ENCODE assay signal across 13 cellular contexts in the genomic region with DNA sequence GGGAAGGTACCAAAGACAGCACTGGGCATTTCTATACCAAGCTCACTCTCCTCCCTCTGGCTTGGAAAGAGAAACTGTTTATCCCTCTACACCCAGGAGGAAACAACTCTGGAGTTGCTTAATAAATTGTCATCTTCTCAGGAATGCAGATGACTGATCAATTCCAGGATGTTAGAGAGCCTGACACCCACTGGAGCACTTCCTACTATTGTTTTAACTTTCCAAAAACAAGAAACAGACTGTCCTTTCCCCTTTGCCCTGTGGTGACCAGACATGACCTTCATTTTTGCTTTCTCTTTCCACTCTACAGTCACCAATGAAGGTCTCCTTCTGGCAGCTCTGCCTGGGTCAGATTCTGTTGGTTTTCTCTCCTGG. TPM values are rescaled to one million over a fixed set of nuclear protein-coding genes. Genes with fewer than 3 reads are reported as not detected.
DNase-seq lines count a peak whose midpoint lies in the region; ATAC-seq and TF ChIP-seq lines count a peak whose summit lies in the region.
"Had no signal": no experiment of that assay in that cellular context is flagged by ENCODE, and none has a peak within 500 bp of the region (broad histone marks: within the 10 kb centered on the region; RNA-seq: fewer than 3 reads in every experiment).

No MANE protein-coding gene starts in this region.

- H3K79me1 ChIP-seq in H9 (ENCODE audit: insufficient read depth, low read depth, low read length, poor library complexity, severe bottlenecking), result no peaks in the 10 kb centered on the region

- no peak overlapping the region for H3K9ac ChIP-seq in H9 (ENCODE audit: extremely low read depth, insufficient read length, low read length)

- no peak overlapping the region for H2BK120ac ChIP-seq in H9 (ENCODE audit: low read depth, low read length, poor library complexity, severe bottlenecking)

- H3K36me3 Mint-ChIP-seq in activated naive CD8-positive, alpha-beta T cell treated with anti-CD3 and anti-CD28 coated beads, Interleukin-2, amount 50 U/mL, for 24 hours (ENCODE audit: low read depth), result peaks cover 13% of the 10 kb centered on the region
- H3K36me3 Mint-ChIP-seq in stimulated activated naive CD8-positive, alpha-beta T cell treated with anti-CD3 and anti-CD28 coated beads, Interleukin-15, Interleukin-2, amounts not matched to agents 100 ng/mL and 50 ng/mL, for 24 hours (ENCODE audit: low read depth), result peaks cover 12% of the 10 kb centered on the region
- peaks cover 0 to 2% (median 0%) of the 10 kb centered on the region in 3 experiments; a peak in 1 of 7 replicates for H3K36me3 Mint-ChIP-seq in H9 (ENCODE audit: insufficient read depth in 1 of 3, low read depth in 3 of 3)

- H3K14ac ChIP-seq in H9 (ENCODE audit: insufficient read depth, low read length), result no peak overlapping the region

- peaks cover 45% of the 10 kb centered on the region for H3K4me1 Mint-ChIP-seq in activated naive CD8-positive, alpha-beta T cell treated with anti-CD3 and anti-CD28 coated beads, Interleukin-2, amount 50 U/mL, for 24 hours
- peaks cover 44% of the 10 kb centered on the region for H3K4me1 Mint-ChIP-seq in stimulated activated naive CD8-positive, alpha-beta T cell treated with anti-CD3 and anti-CD28 coated beads, Interleukin-15, Interleukin-2, amounts not matched to agents 100 ng/mL and 50 ng/mL, for 24 hours (ENCODE audit: low read depth)
- H3K4me1 Mint-ChIP-seq in H9, result no peaks in the 10 kb centered on the region

- intact Hi-C loops in left lung (cut with DNase I), result no loop called here

- peaks cover 28% of the 10 kb centered on the region for H3K9me3 Mint-ChIP-seq in activated naive CD8-positive, alpha-beta T cell treated with anti-CD3 and anti-CD28 coated beads, Interleukin-2, amount 50 U/mL, for 24 hours
- H3K9me3 Mint-ChIP-seq in stimulated activated naive CD8-positive, alpha-beta T cell treated with anti-CD3 and anti-CD28 coated beads, Interleukin-15, Interleukin-2, amounts not matched to agents 100 ng/mL and 50 ng/mL, for 24 hours, result peaks cover 34% of the 10 kb centered on the region
- H3K9me3 Mint-ChIP-seq in H9, result peaks cover 6 to 9% of the 10 kb centered on the region in 2 experiments; a peak in 4 of 5 replicates

- no peak overlapping the region for H3K18ac ChIP-seq in H9 (ENCODE audit: insufficient read length, low read depth, low read length)

- peak overlapping the region; percentile 62 for H3K4me3 Mint-ChIP-seq in activated naive CD8-positive, alpha-beta T cell treated with anti-CD3 and anti-CD28 coated beads, Interleukin-2, amount 50 U/mL, for 24 hours
- peak overlapping the region; percentile 43 for H3K4me3 Mint-ChIP-seq in stimulated activated naive CD8-positive, alpha-beta T cell treated with anti-CD3 and anti-CD28 coated beads, Interleukin-15, Interleukin-2, amounts not matched to agents 100 ng/mL and 50 ng/mL, for 24 hours
- no peak overlapping the region for H3K4me3 Mint-ChIP-seq in H9

- H3K27ac Mint-ChIP-seq in activated naive CD8-positive, alpha-beta T cell treated with anti-CD3 and anti-CD28 coated beads, Interleukin-2, amount 50 U/mL, for 24 hours, result peak overlapping the region; percentile 83
- H3K27ac Mint-ChIP-seq in stimulated activated naive CD8-positive, alpha-beta T cell treated with anti-CD3 and anti-CD28 coated beads, Interleukin-15, Interleukin-2, amounts not matched to agents 100 ng/mL and 50 ng/mL, for 24 hours, result peak overlapping the region; percentile 94
- no peak overlapping the region for H3K27ac Mint-ChIP-seq in H9

- H4K8ac ChIP-seq in H9 (replicated peaks; ENCODE audit: insufficient read length, low read depth, low read length), result no peak overlapping the region

- H3K4me1 ChIP-seq in left lung (peaks cover 0 to 32% of the 10 kb centered on the region in 2 donors), H9 (ENCODE audit: insufficient read depth, low read length) (no peaks in the 10 kb centered on the region)
- H3K4me1 ChIP-seq: tibial artery had no signal

- H3K4me3 ChIP-seq in left lung (no peak overlapping the region), coronary artery (no peak overlapping the region)
- H3K4me3 ChIP-seq: cardiac muscle cell, tibial artery had no signal

- no peak overlapping the region for H2BK15ac ChIP-seq in H9 (ENCODE audit: low read depth, low read length)

- H3K36me3 ChIP-seq in left lung, result no peaks in the 10 kb centered on the region
- H3K36me3 ChIP-seq: cardiac muscle cell, tibial artery had no signal

- H3K4ac ChIP-seq in H9 (ENCODE audit: low read depth, low read length), result no peak overlapping the region

- H2BK20ac ChIP-seq in H9 (ENCODE audit: low read depth, low read length, poor library complexity, severe bottlenecking), result no peak overlapping the region

- H2AK5ac ChIP-seq in H9 (ENCODE audit: insufficient read length, low read length), result no peak overlapping the region

- no peak overlapping the region for H3K4me2 ChIP-seq in H9 (ENCODE audit: insufficient read depth, insufficient read length, low read length)

- no peak for DNase-seq in activated CD4-positive, CD25-positive, alpha-beta regulatory T cell treated with anti-CD3 and anti-CD28 coated beads, Interleukin-2, amount 50 U/mL, for 72 hours
- no peak for DNase-seq in activated naive CD8-positive, alpha-beta T cell treated with anti-CD3 and anti-CD28 coated beads, Interleukin-2, amount 50 U/mL, for 24 hours
- DNase-seq in left lung (no peak), H9 (no peak), COLO829 (ENCODE audit: low spot score) (no peak), coronary artery (ENCODE audit: low spot score) (no peak)
- DNase-seq: glutamatergic neuron, NCI-H2029, tibial artery had no signal

- no peaks in the 10 kb centered on the region for H3K79me2 ChIP-seq in H9 (ENCODE audit: insufficient read depth, low read length)

- no peak overlapping the region for H2BK5ac ChIP-seq in H9 (ENCODE audit: insufficient read length, low read length)

- no peaks in the 10 kb centered on the region for H4K20me1 ChIP-seq in H9 (ENCODE audit: control insufficient read depth, insufficient read depth, insufficient read length)

- no peak overlapping the region for H2AFZ ChIP-seq in H9 (ENCODE audit: low read length)

- no peak overlapping the region for H2BK12ac ChIP-seq in H9 (ENCODE audit: insufficient read length, low read depth, low read length)

- H3K27ac ChIP-seq in left lung (peak overlapping the region; percentile 50 to 83), H9 (ENCODE audit: insufficient read length, low read depth, low read length) (no peak overlapping the region), coronary artery (peak overlapping the region in 1 of 2 donors; percentile 73)
- H3K27ac ChIP-seq: cardiac muscle cell, tibial artery had no signal

- peaks cover 0 to 4% of the 10 kb centered on the region in 2 donors for H3K9me3 ChIP-seq in left lung
- no peaks in the 10 kb centered on the region for H3K9me3 ChIP-seq in H9 (ENCODE audit: control insufficient read depth, low read depth, low read length)
- H3K9me3 ChIP-seq: tibial artery had no signal

- no peaks in the 10 kb centered on the region for H3K27me3 ChIP-seq in left lung
- no peaks in the 10 kb centered on the region for H3K27me3 ChIP-seq in H9 (ENCODE audit: insufficient read depth, low read length)
- H3K27me3 ChIP-seq: cardiac muscle cell, tibial artery had no signal

- H3K56ac ChIP-seq in H9 (ENCODE audit: insufficient read length, low read depth, low read length), result no peak overlapping the region

- H3K23ac ChIP-seq in H9 (ENCODE audit: insufficient read length, low read depth, low read length), result no peak overlapping the region

- TF ChIP-seq CTCF in left lung (IDR thresholded peaks at IDR 0.05) (no peak), H9 (conservative IDR thresholded peaks at IDR 0.05) (no peak), coronary artery (IDR thresholded peaks at IDR 0.05) (no peak)

- H3K23me2 ChIP-seq in H9 (ENCODE audit: insufficient read length, low read depth, low read length, poor library complexity, severe bottlenecking), result no peaks in the 10 kb centered on the region

- H4K91ac ChIP-seq in H9 (ENCODE audit: insufficient read length, low read depth, low read length), result no peak overlapping the region

- H4K5ac ChIP-seq in H9 (ENCODE audit: insufficient read length, low read depth, low read length), result no peak overlapping the region

- H3K27me3 Mint-ChIP-seq in activated naive CD8-positive, alpha-beta T cell treated with anti-CD3 and anti-CD28 coated beads, Interleukin-2, amount 50 U/mL, for 24 hours, result no peaks in the 10 kb centered on the region
- no peaks in the 10 kb centered on the region for H3K27me3 Mint-ChIP-seq in stimulated activated naive CD8-positive, alpha-beta T cell treated with anti-CD3 and anti-CD28 coated beads, Interleukin-15, Interleukin-2, amounts not matched to agents 100 ng/mL and 50 ng/mL, for 24 hours
- H3K27me3 Mint-ChIP-seq in H9 (ENCODE audit: low read depth), result peaks cover 67% of the 10 kb centered on the region

- ATAC-seq in activated CD4-positive, CD25-positive, alpha-beta regulatory T cell treated with anti-CD3 and anti-CD28 coated beads, Interleukin-2, amount 50 U/mL, for 24 hours, result peak; percentile 37 to 70
- ATAC-seq in activated naive CD8-positive, alpha-beta T cell treated with anti-CD3 and anti-CD28 coated beads, Interleukin-2, amount 50 U/mL, for 24 hours, result peak; percentile 76
- ATAC-seq in left lung, result peak; percentile 81

- no peak overlapping the region for H3T11ph ChIP-seq in H9 (ENCODE audit: low read length)

RNA-seq across cellular contexts. Expression of gene GIMAP4, which starts 19.6 kb away (rescaled TPM):
- total RNA-seq in left lung (10 to 100 TPM; 31.3 to 59.2 TPM), H9 (2021) (not detected in 2 replicates)
- total RNA-seq: A673 had no signal

RNA-seq across cellular contexts. Expression of gene GIMAP6, which starts 45.4 kb away (rescaled TPM):
- total RNA-seq in left lung (10 to 100 TPM; 19.4 to 52.7 TPM), H9 (2021) (not detected in 2 replicates)
- total RNA-seq: A673 had no signal

Comparison
In these comparisons a context has a peak if more than half of its experiments do, and no peak if none do; other contexts are left out.
1. H3K27ac Mint-ChIP-seq: peak in activated naive CD8-positive, alpha-beta T cell treated with anti-CD3 and anti-CD28 coated beads, Interleukin-2, amount 50 U/mL, for 24 hours (single experiment) and stimulated activated naive CD8-positive, alpha-beta T cell treated with anti-CD3 and anti-CD28 coated beads, Interleukin-15, Interleukin-2, amounts not matched to agents 100 ng/mL and 50 ng/mL, for 24 hours (single experiment); none in H9 (0 of 3).
2. H3K4me3 Mint-ChIP-seq: peak in activated naive CD8-positive, alpha-beta T cell treated with anti-CD3 and anti-CD28 coated beads, Interleukin-2, amount 50 U/mL, for 24 hours (single experiment) and stimulated activated naive CD8-positive, alpha-beta T cell treated with anti-CD3 and anti-CD28 coated beads, Interleukin-15, Interleukin-2, amounts not matched to agents 100 ng/mL and 50 ng/mL, for 24 hours (single experiment); none in H9 (0 of 2).
3. RNA of gene GIMAP4, which starts 19.6 kb away (total RNA-seq): 31.3 to 59.2 TPM in left lung; not detected in H9; every median in the first group is over 10 times any median in the second.
4. RNA of gene GIMAP6, which starts 45.4 kb away (total RNA-seq): 19.4 to 52.7 TPM in left lung; not detected in H9; every median in the first group is over 10 times any median in the second.
5. Peak in every context shown above with its lines, with median percentiles within 50 percentile points of each other: ATAC-seq.